26 cellular contexts compared by ENCODE assay signal in genomic region chr10:128040096-128040495, GRCh38.
DNase-seq lines count a peak whose midpoint lies in the region; ATAC-seq and TF ChIP-seq lines count a peak whose summit lies in the region.
"Had no signal": no experiment of that assay in that cellular context is flagged by ENCODE, and none has a peak within 500 bp of the region (broad histone marks: within the 10 kb centered on the region; RNA-seq: fewer than 3 reads in every experiment).

No MANE protein-coding gene starts in this region.

- H3K4me3 ChIP-seq in spleen: no peak overlapping the region

- intact Hi-C loops in activated CD4-positive, alpha-beta T cell treated with anti-CD3 and anti-CD28 coated beads, Interleukin-2, amount 10 ng/mL, durations not matched to agents 24 days and 14 days (cut with micrococcal nuclease): no loop called here
- intact Hi-C loops in spleen (cut with DNase I; ENCODE audit: low total_unique reads): no loop called here

- H3K4me3 Mint-ChIP-seq in activated CD4-positive, alpha-beta T cell treated with anti-CD3 and anti-CD28 coated beads, Interleukin-2, amount 10 ng/mL, durations not matched to agents 24 days and 14 days: no peak overlapping the region
- no peak overlapping the region for H3K4me3 Mint-ChIP-seq in central memory CD8-positive, alpha-beta T cell
- no peak overlapping the region for H3K4me3 Mint-ChIP-seq in nephron progenitor cell
- H3K4me3 Mint-ChIP-seq: CD4-positive, alpha-beta T cell; IgD-negative memory B cell had no signal

- no peaks in the 10 kb centered on the region for H3K9me3 ChIP-seq in spleen
- H3K9me3 ChIP-seq: BE2C had no signal

- H3K27ac Mint-ChIP-seq in activated CD4-positive, alpha-beta T cell treated with anti-CD3 and anti-CD28 coated beads, Interleukin-2, amount 10 ng/mL, durations not matched to agents 24 days and 14 days: peak overlapping the region; percentile 45
- peak overlapping the region; percentile 68 for H3K27ac Mint-ChIP-seq in central memory CD8-positive, alpha-beta T cell (ENCODE audit: low read depth)
- peak overlapping the region; percentile 93 for H3K27ac Mint-ChIP-seq in nephron progenitor cell
- H3K27ac Mint-ChIP-seq: CD4-positive, alpha-beta T cell; IgD-negative memory B cell had no signal

- no peak for ATAC-seq in central memory CD8-positive, alpha-beta T cell (replicated peaks; ENCODE audit: extremely low read depth, poor library complexity, severe bottlenecking)
- ATAC-seq in esophagus mucosa (no peak), HG03520 (IDR thresholded peaks at IDR 0.05; ENCODE audit: unreplicated experiment) (no peak)

- H3K36me3 Mint-ChIP-seq in activated CD4-positive, alpha-beta T cell treated with anti-CD3 and anti-CD28 coated beads, Interleukin-2, amount 10 ng/mL, durations not matched to agents 24 days and 14 days (ENCODE audit: low read depth): no peaks in the 10 kb centered on the region
- H3K36me3 Mint-ChIP-seq in central memory CD8-positive, alpha-beta T cell (ENCODE audit: insufficient read depth): peaks cover 8% of the 10 kb centered on the region
- H3K36me3 Mint-ChIP-seq in nephron progenitor cell (ENCODE audit: low read depth): no peaks in the 10 kb centered on the region
- H3K36me3 Mint-ChIP-seq: IgD-negative memory B cell had no signal

- WGBS in spleen, 5 donors: 89 to 98% (median 92%) methylated on average over 8 of the region's 8 CpGs

- H3K27me3 ChIP-seq in spleen (replicated peaks in 1 of 7): no peaks in the 10 kb centered on the region
- H3K27me3 ChIP-seq: BE2C had no signal

- no peaks in the 10 kb centered on the region for H3K9me3 Mint-ChIP-seq in activated CD4-positive, alpha-beta T cell treated with anti-CD3 and anti-CD28 coated beads, Interleukin-2, amount 10 ng/mL, durations not matched to agents 24 days and 14 days
- no peaks in the 10 kb centered on the region for H3K9me3 Mint-ChIP-seq in central memory CD8-positive, alpha-beta T cell
- no peaks in the 10 kb centered on the region for H3K9me3 Mint-ChIP-seq in nephron progenitor cell
- H3K9me3 Mint-ChIP-seq: CD4-positive, alpha-beta T cell; IgD-negative memory B cell had no signal

- DNase-seq in activated CD4-positive, alpha-beta T cell treated with anti-CD3 and anti-CD28 coated beads, Interleukin-2, amount 10 ng/mL, durations not matched to agents 24 days and 14 days: no peak
- no peak for DNase-seq in activated CD4-positive, alpha-beta T cell treated with anti-CD3 and anti-CD28 coated beads, Interleukin-2, amount 50 U/mL, for 48 hours
- no peak for DNase-seq in central memory CD8-positive, alpha-beta T cell (ENCODE audit: low spot score in 2 of 2)
- DNase-seq in nephron progenitor cell (no peak), spleen (peak; percentile 47), DMS79 treated with DMSO at 0.1 percent for 48 hours (lab: John Stamatoyannopoulos, UW) (no peak)
- DNase-seq: ACHN; BE2C; CD4-positive, alpha-beta T cell; COR-L47; DMS53; H7; NCI-H1092; NCI-H1417 treated with DMSO at 0.1 percent for 48 hours; NCI-H1694 treated with DMSO at 0.1 percent for 48 hours; NCI-H2081; NCI-H2227 treated with DMSO at 0.1 percent for 48 hours; NCI-H526 treated with DMSO at 0.1 percent for 48 hours; RPMI8226; SHP77 had no signal

- no peak overlapping the region for H3K27ac ChIP-seq in spleen
- H3K27ac ChIP-seq: 22Rv1, HL-60, KMS-11 had no signal

- H3K4me1 Mint-ChIP-seq in activated CD4-positive, alpha-beta T cell treated with anti-CD3 and anti-CD28 coated beads, Interleukin-2, amount 10 ng/mL, durations not matched to agents 24 days and 14 days: peaks cover 13% of the 10 kb centered on the region
- H3K4me1 Mint-ChIP-seq in central memory CD8-positive, alpha-beta T cell: peaks cover 16% of the 10 kb centered on the region
- peaks cover 4% of the 10 kb centered on the region for H3K4me1 Mint-ChIP-seq in nephron progenitor cell

- TF ChIP-seq CTCF in nephron progenitor cell (IDR thresholded peaks at IDR 0.05) (no peak), spleen (IDR thresholded peaks at IDR 0.05 in 8 of 11, conservative IDR thresholded peaks at IDR 0.05 in 3 of 11) (no peak)

- peaks cover 0 to 24% (median 7%) of the 10 kb centered on the region in 6 donors for H3K4me1 ChIP-seq in spleen
- H3K4me1 ChIP-seq: BE2C had no signal

- peaks cover 0 to 4% (median 0%) of the 10 kb centered on the region in 6 donors for H3K36me3 ChIP-seq in spleen
- H3K36me3 ChIP-seq: BE2C had no signal

- peaks cover 2% of the 10 kb centered on the region for H3K27me3 Mint-ChIP-seq in activated CD4-positive, alpha-beta T cell treated with anti-CD3 and anti-CD28 coated beads, Interleukin-2, amount 10 ng/mL, durations not matched to agents 24 days and 14 days
- H3K27me3 Mint-ChIP-seq in central memory CD8-positive, alpha-beta T cell: no peaks in the 10 kb centered on the region
- H3K27me3 Mint-ChIP-seq in nephron progenitor cell (ENCODE audit: low read depth, poor library complexity): peaks cover 50% of the 10 kb centered on the region
- H3K27me3 Mint-ChIP-seq: CD4-positive, alpha-beta T cell had no signal

- no peak for TF ChIP-seq POLR2A in spleen (IDR thresholded peaks at IDR 0.05)
